ENCODE assay signal across 8 cellular contexts in genomic region chr16:13919330-13919682, GRCh38. TPM values are rescaled to one million over a fixed set of nuclear protein-coding genes. Genes with fewer than 3 reads are reported as not detected.
A peak's percentile ranks its signal among the peaks of the same experiment; 100 is the strongest.
DNase-seq lines count a peak whose midpoint lies in the region; ATAC-seq and TF ChIP-seq lines count a peak whose summit lies in the region.

No MANE protein-coding gene starts in this region.

- H3K4me1 Mint-ChIP-seq in T-helper 2 cell treated with Interferon-gamma antibody and Interleukin-4, amounts not matched to agents 5 μg/mL and 100 μg/mL, for 36 hours (ENCODE audit: low read depth): peaks cover 23% of the 10 kb centered on the region
- H3K4me1 Mint-ChIP-seq in naive thymus-derived CD8-positive, alpha-beta T cell: peaks cover 16 to 28% (median 27%) of the 10 kb centered on the region in 4 donors

- peaks cover 8% of the 10 kb centered on the region for H3K36me3 Mint-ChIP-seq in T-helper 2 cell treated with Interferon-gamma antibody and Interleukin-4, amounts not matched to agents 5 μg/mL and 100 μg/mL, for 36 hours (ENCODE audit: low read depth)
- peaks cover 0 to 14% (median 3%) of the 10 kb centered on the region in 3 donors for H3K36me3 Mint-ChIP-seq in naive thymus-derived CD8-positive, alpha-beta T cell

- no peaks in the 10 kb centered on the region for H3K9me3 Mint-ChIP-seq in T-helper 2 cell treated with Interferon-gamma antibody and Interleukin-4, amounts not matched to agents 5 μg/mL and 100 μg/mL, for 36 hours
- no peaks in the 10 kb centered on the region for H3K9me3 Mint-ChIP-seq in naive thymus-derived CD8-positive, alpha-beta T cell

- peak overlapping the region; percentile 69 for H3K27ac Mint-ChIP-seq in T-helper 2 cell treated with Interferon-gamma antibody and Interleukin-4, amounts not matched to agents 5 μg/mL and 100 μg/mL, for 36 hours
- peak overlapping the region; percentile 37 to 99 (median 94) for H3K27ac Mint-ChIP-seq in naive thymus-derived CD8-positive, alpha-beta T cell

- POLR2A ChIA-PET in naive thymus-derived CD8-positive, alpha-beta T cell (lab: Charles Lee): interaction anchor here (1.2 to 1.4 kb wide), 3 partner anchors 366 to 1116 kb away, joined by 3 to 5 read pairs (median 3); partner anchors contain the start of gene PARN

- TF ChIP-seq POLR2A in erythroblast (IDR thresholded peaks at IDR 0.05; ENCODE audit: low read length): no peak

- peaks cover 7% of the 10 kb centered on the region for H3K27me3 Mint-ChIP-seq in T-helper 2 cell treated with Interferon-gamma antibody and Interleukin-4, amounts not matched to agents 5 μg/mL and 100 μg/mL, for 36 hours (ENCODE audit: low read depth)
- H3K27me3 Mint-ChIP-seq in naive thymus-derived CD8-positive, alpha-beta T cell: peaks cover 0 to 4% (median 0%) of the 10 kb centered on the region in 5 donors

- peak; percentile 18 to 29 for ATAC-seq in naive thymus-derived CD8-positive, alpha-beta T cell
- ATAC-seq in omental fat pad (ENCODE audit: low FRiP score) (no peak), GM19324 (IDR thresholded peaks at IDR 0.05; ENCODE audit: low FRiP score, unreplicated experiment) (no peak)

- peak overlapping the region; percentile 92 for H3K4me3 Mint-ChIP-seq in T-helper 2 cell treated with Interferon-gamma antibody and Interleukin-4, amounts not matched to agents 5 μg/mL and 100 μg/mL, for 36 hours
- H3K4me3 Mint-ChIP-seq in naive thymus-derived CD8-positive, alpha-beta T cell: peak overlapping the region; percentile 85 to 99 (median 92)

- DNase-seq in ELR (ENCODE audit: low read depth): peak; percentile 72
- DNase-seq in NAMALWA (ENCODE audit: low spot score): peak; percentile 66
- no peak for DNase-seq in T-helper 2 cell treated with Interferon-gamma antibody and Interleukin-4, amounts not matched to agents 5 μg/mL and 100 μg/mL, for 36 hours (ENCODE audit: low spot score)
- peak; percentile 59 to 67 for DNase-seq in erythroblast (lab: John Stamatoyannopoulos, UW)
- peak in 4 of 10 donors; percentile 5 to 51 (median 32) for DNase-seq in naive thymus-derived CD8-positive, alpha-beta T cell
- DNase-seq in stimulated activated naive CD4-positive, alpha-beta T cell treated with Interleukin-2 at 50 U/mL for 16 hours (lab: John Stamatoyannopoulos, UW): no peak
- no peak for DNase-seq in omental fat pad (ENCODE audit: low spot score)

- TF ChIP-seq CTCF in omental fat pad (IDR thresholded peaks at IDR 0.05): no peak

RNA-seq across cellular contexts. Expression of gene ERCC4, which starts 0.6 kb away (rescaled TPM):
- total RNA-seq in naive thymus-derived CD8-positive, alpha-beta T cell: 10 to 100 TPM; 12.8 to 16.3 TPM
- polyA plus RNA-seq in naive thymus-derived CD8-positive, alpha-beta T cell: 10 to 100 TPM; 18.2 to 22.1 (median 18.6) TPM
- 1 to 10 TPM; 4.8 to 8.7 (median 6.0) TPM for total RNA-seq in omental fat pad

Comparison
In these comparisons a context has a peak if more than half of its experiments do, and no peak if none do; other contexts are left out.
1. DNase-seq: peak in ELR (single experiment), NAMALWA (single experiment) and erythroblast (2 of 2); none in T-helper 2 cell treated with Interferon-gamma antibody and Interleukin-4, amounts not matched to agents 5 μg/mL and 100 μg/mL, for 36 hours (single experiment), stimulated activated naive CD4-positive, alpha-beta T cell treated with Interleukin-2 at 50 U/mL for 16 hours (single experiment) and omental fat pad (single experiment).
2. ATAC-seq: peak in naive thymus-derived CD8-positive, alpha-beta T cell (2 of 2); none in omental fat pad (single experiment) and GM19324 (single experiment).